Comparison of ENCODE assay signal across 25 cellular contexts in genomic region chr15:94094310-94094709, GRCh38.
"Had no signal": no experiment of that assay in that cellular context is flagged by ENCODE, and none has a peak within 500 bp of the region (broad histone marks: within the 10 kb centered on the region; RNA-seq: fewer than 3 reads in every experiment).

No MANE protein-coding gene starts in this region.

- H3K27me3 ChIP-seq: stomach, suprapubic skin, testis, thyroid gland, tibial artery, tibial nerve, transverse colon, upper lobe of left lung, upper lobe of right lung, uterus, vagina had no signal

- DNase-seq: stimulated activated CD4-positive, alpha-beta T cell treated with anti-CD3 and anti-CD28 coated beads, Interleukin-2, amount 100 ng/mL, for 48 hours; stimulated activated CD4-positive, alpha-beta T cell treated with anti-CD3 and anti-CD28 coated beads, Interleukin-4, amount 100 ng/mL, for 1 hour; stimulated activated CD4-positive, alpha-beta T cell treated with anti-CD3 and anti-CD28 coated beads, Interleukin-4, amount 100 ng/mL, for 24 hours; stimulated activated CD4-positive, alpha-beta T cell treated with anti-CD3 and anti-CD28 coated beads, Interleukin-4, amount 100 ng/mL, for 4 hours; stimulated activated naive B cell treated with anti-CD40 and anti-IgM and Interleukin-4, amounts not matched to agents 10 μg/mL and 1 μg/mL and 100 μg/mL, for 72 hours; stimulated activated naive CD4-positive, alpha-beta T cell; stimulated activated naive CD4-positive, alpha-beta T cell treated with Interleukin-2 at 50 U/mL for 16 hours; stimulated activated naive CD8-positive, alpha-beta T cell treated with anti-CD3 and anti-CD28 coated beads, Interleukin-15, amount 100 ng/mL, for 72 hours; stimulated activated naive CD8-positive, alpha-beta T cell treated with anti-CD3 and anti-CD28 coated beads, Interleukin-15, Interleukin-2, amounts not matched to agents 100 U/mL and 50 U/mL, for 24 hours; stomach; substantia nigra; testis; thyroid gland; tibial artery; transverse colon; trophoblast cell; upper lobe of left lung; upper lobe of right lung; uterus had no signal

- H3K4me3 ChIP-seq: stomach, suprapubic skin, testis, thoracic aorta, thyroid gland, tibial artery, tibial nerve, transverse colon, upper lobe of left lung, upper lobe of right lung, uterus, vagina had no signal

- H3K27ac ChIP-seq: stomach, suprapubic skin, testis, thoracic aorta, thyroid gland, tibial artery, tibial nerve, transverse colon, upper lobe of left lung, upper lobe of right lung, uterus, vagina had no signal

- ATAC-seq: stimulated activated effector memory CD8-positive, alpha-beta T cell treated with anti-CD3 and anti-CD28 coated beads, Interleukin-12 subunit alpha, Interleukin-12 subunit beta, amount 100 ng/mL, for 72 hours; stimulated activated memory B cell treated with anti-CD40 and anti-IgM and Interleukin-4, amounts not matched to agents 10 μg/mL and 1 μg/mL and 100 μg/mL, for 72 hours; stimulated activated naive B cell treated with anti-CD40 and anti-IgM and Interleukin-4, amounts not matched to agents 10 μg/mL and 1 μg/mL and 100 μg/mL, for 72 hours; stimulated activated naive CD8-positive, alpha-beta T cell treated with anti-CD3 and anti-CD28 coated beads, Interleukin-15, amount 100 ng/mL, for 72 hours; stimulated activated naive CD8-positive, alpha-beta T cell treated with anti-CD3 and anti-CD28 coated beads, Interleukin-15, Interleukin-2, amounts not matched to agents 100 U/mL and 50 U/mL, for 24 hours; upper lobe of right lung had no signal

- H3K4me1 ChIP-seq: suprapubic skin, testis, thyroid gland, tibial artery, tibial nerve, upper lobe of left lung, upper lobe of right lung, uterus, vagina had no signal

- H3K36me3 ChIP-seq: stomach, suprapubic skin, thoracic aorta, thyroid gland, tibial artery, tibial nerve, transverse colon, upper lobe of left lung, upper lobe of right lung, uterus, vagina had no signal

- H3K9me3 ChIP-seq: stomach, suprapubic skin, testis, thoracic aorta, thyroid gland, tibial artery, tibial nerve, transverse colon, upper lobe of left lung, upper lobe of right lung, uterus, vagina had no signal
